ENCODE assay signal across 8 cellular contexts in the genomic region with DNA sequence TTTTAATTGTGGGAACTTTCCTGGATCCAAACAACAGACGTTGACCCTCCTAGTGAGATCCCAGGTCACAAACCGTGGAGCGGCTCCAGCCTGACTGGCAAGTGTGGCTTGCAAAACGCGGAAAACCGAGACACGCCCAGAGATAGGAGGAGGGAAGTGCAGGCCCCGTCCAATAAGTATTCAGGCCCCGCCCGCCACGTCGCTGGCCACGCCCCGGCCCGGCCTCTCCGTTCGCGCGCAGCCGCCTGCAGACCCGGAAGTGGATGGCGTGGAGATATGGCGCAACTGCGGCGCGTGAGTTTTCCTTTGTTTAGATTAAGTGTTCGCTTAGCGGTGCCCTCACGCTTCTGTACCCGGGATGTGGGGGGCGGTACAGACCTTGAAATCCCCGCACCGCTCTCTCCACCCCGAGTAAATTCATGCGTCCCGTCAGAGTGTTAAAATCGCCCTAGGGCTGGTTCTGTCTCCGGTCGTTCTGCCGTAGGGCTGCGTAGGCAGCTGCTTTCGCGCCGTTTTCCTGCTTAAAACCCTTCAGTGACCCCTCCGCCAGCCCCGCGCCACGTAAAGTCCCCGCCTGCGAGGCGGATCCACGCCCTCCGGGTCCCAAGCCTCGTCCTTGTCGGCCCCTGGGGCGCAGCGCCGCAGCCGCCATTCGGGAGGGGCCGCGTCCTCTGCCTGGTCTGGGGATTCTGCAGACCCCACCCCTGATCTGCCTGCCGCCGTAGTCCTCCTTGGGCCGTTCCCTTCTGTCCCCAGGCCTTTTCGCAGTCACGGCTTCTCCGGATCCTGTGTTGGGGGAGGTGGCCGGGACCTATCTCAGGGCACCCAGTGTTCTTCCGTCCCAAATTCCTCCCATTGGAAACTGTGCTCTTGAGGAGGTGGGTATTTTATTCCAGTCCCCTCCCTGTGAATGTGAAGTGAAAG. TPM values are rescaled to one million over a fixed set of nuclear protein-coding genes. Genes with fewer than 3 reads are reported as not detected.
DNase-seq lines count a peak whose midpoint lies in the region; ATAC-seq and TF ChIP-seq lines count a peak whose summit lies in the region.

A gene (plus strand): TSS at position 250 of the 924 bp plus-strand sequence. CDS start 27 bp downstream, at position 277.

- no peaks in the 10 kb centered on the region for H3K9me3 ChIP-seq in fibroblast of lung (ENCODE audit: control insufficient read depth, insufficient read depth, low read depth, low read length)
- H3K9me3 ChIP-seq in naive thymus-derived CD4-positive, alpha-beta T cell (ENCODE audit: control insufficient read depth in 2 of 3, low read length in 3 of 3): peaks cover 0 to 22% (median 9%) of the 10 kb centered on the region in 3 experiments

- H3K4me2 ChIP-seq in GM23338 (peak within 1 kb of the TSS; percentile 93), fibroblast of lung (ENCODE audit: extremely low read depth, insufficient read depth, low read length) (peak within 1 kb of the TSS; percentile 93)

- peaks cover 45% of the 10 kb centered on the region for H3K36me3 Mint-ChIP-seq in GM23338 (ENCODE audit: low read depth)
- H3K36me3 Mint-ChIP-seq in naive thymus-derived CD4-positive, alpha-beta T cell: peaks cover 28 to 45% (median 44%) of the 10 kb centered on the region in 5 donors
- peaks cover 26 to 37% of the 10 kb centered on the region in 2 donors for H3K36me3 Mint-ChIP-seq in stimulated activated naive B cell treated with anti-CD40 and anti-IgM and Interleukin-4, amounts not matched to agents 10 μg/mL and 1 μg/mL and 100 μg/mL, for 72 hours

- H3K9ac ChIP-seq in fibroblast of lung (ENCODE audit: insufficient read depth, low read length): peak within 1 kb of the TSS; percentile 92

- H2AFZ ChIP-seq in GM23338 (peak within 1 kb of the TSS; percentile 40; the same call in 1 of the 2 replicates), fibroblast of lung (ENCODE audit: low read length) (peak within 1 kb of the TSS; percentile 71)

- POLR2A ChIA-PET in naive thymus-derived CD4-positive, alpha-beta T cell (lab: Charles Lee): interaction anchor here (0.8 to 1.6 kb wide), 3 partner anchors 9 to 183 kb away, joined by 3 to 5 read pairs (median 3); a partner anchor contains a TSS

- H3K4me1 Mint-ChIP-seq in GM23338: peaks cover 15% of the 10 kb centered on the region; the same call in 2 of the 3 replicates
- H3K4me1 Mint-ChIP-seq in naive thymus-derived CD4-positive, alpha-beta T cell: peaks cover 20 to 53% (median 45%) of the 10 kb centered on the region in 7 donors
- H3K4me1 Mint-ChIP-seq in stimulated activated naive B cell treated with anti-CD40 and anti-IgM and Interleukin-4, amounts not matched to agents 10 μg/mL and 1 μg/mL and 100 μg/mL, for 72 hours: peaks cover 26 to 45% of the 10 kb centered on the region in 2 donors

- peaks cover 9% of the 10 kb centered on the region for H3K9me3 Mint-ChIP-seq in GM23338
- peaks cover 7 to 55% (median 32%) of the 10 kb centered on the region in 11 donors for H3K9me3 Mint-ChIP-seq in naive thymus-derived CD4-positive, alpha-beta T cell
- peaks cover 12 to 14% of the 10 kb centered on the region in 2 donors for H3K9me3 Mint-ChIP-seq in stimulated activated naive B cell treated with anti-CD40 and anti-IgM and Interleukin-4, amounts not matched to agents 10 μg/mL and 1 μg/mL and 100 μg/mL, for 72 hours

- DNase-seq in DMS79 treated with DMSO at 0.1 percent for 48 hours (lab: John Stamatoyannopoulos, UW): peak; percentile 92
- peak; percentile 98 for DNase-seq in GM23338 (ENCODE audit: low spot score)
- DNase-seq in LHCN-M2 (ENCODE audit: low read depth): peak; percentile 92
- DNase-seq in RPMI8226: peak; percentile 95
- peak; percentile 95 to 97 for DNase-seq in activated T-helper 1 cell treated with anti-CD3 and anti-CD28 coated beads, Interleukin-2, amount 50 U/mL, for 16 hours (ENCODE audit: low read depth in 1 of 2, low spot score in 1 of 2)
- DNase-seq in fibroblast of lung (ENCODE audit: low read depth in 2 of 2): peak; percentile 94 to 95
- DNase-seq in naive thymus-derived CD4-positive, alpha-beta T cell: peak; percentile 94 to 97 (median 96)
- DNase-seq in stimulated activated naive B cell treated with anti-CD40 and anti-IgM and Interleukin-4, amounts not matched to agents 10 μg/mL and 1 μg/mL and 100 μg/mL, for 72 hours: peak; percentile 95

- peaks cover 14% of the 10 kb centered on the region for H3K27me3 Mint-ChIP-seq in GM23338 (ENCODE audit: insufficient read depth, low read depth, poor library complexity)
- no peaks in the 10 kb centered on the region for H3K27me3 Mint-ChIP-seq in naive thymus-derived CD4-positive, alpha-beta T cell
- peaks cover 0 to 4% of the 10 kb centered on the region in 2 donors for H3K27me3 Mint-ChIP-seq in stimulated activated naive B cell treated with anti-CD40 and anti-IgM and Interleukin-4, amounts not matched to agents 10 μg/mL and 1 μg/mL and 100 μg/mL, for 72 hours

- H3K27me3 ChIP-seq in GM23338 (ENCODE audit: insufficient read depth): no peaks in the 10 kb centered on the region
- no peaks in the 10 kb centered on the region for H3K27me3 ChIP-seq in fibroblast of lung (ENCODE audit: control insufficient read depth, insufficient read depth, low read length)
- H3K27me3 ChIP-seq in naive thymus-derived CD4-positive, alpha-beta T cell (ENCODE audit: control insufficient read depth in 2 of 2, insufficient read depth in 2 of 2, low read length in 2 of 2): no peaks in the 10 kb centered on the region

- H3K4me1 ChIP-seq in GM23338 (ENCODE audit: insufficient read depth) (peaks cover 9% of the 10 kb centered on the region), fibroblast of lung (ENCODE audit: control insufficient read depth, extremely low read depth, insufficient read depth, low read length) (no peaks in the 10 kb centered on the region)
- H3K4me1 ChIP-seq in naive thymus-derived CD4-positive, alpha-beta T cell (ENCODE audit: control insufficient read depth in 2 of 2, insufficient read depth in 2 of 2, low read length in 2 of 2): peaks cover 15 to 16% of the 10 kb centered on the region in 2 donors

- intact Hi-C loops in naive thymus-derived CD4-positive, alpha-beta T cell (cut with micrococcal nuclease): loop anchor here (1.0 to 10.0 kb wide), 23 partner anchors 28 to 1064 kb away; a partner anchor contains a TSS

- peak within 1 kb of the TSS; percentile 98 for H3K27ac Mint-ChIP-seq in GM23338
- peak within 1 kb of the TSS; percentile 87 to 97 (median 95) for H3K27ac Mint-ChIP-seq in naive thymus-derived CD4-positive, alpha-beta T cell
- H3K27ac Mint-ChIP-seq in stimulated activated naive B cell treated with anti-CD40 and anti-IgM and Interleukin-4, amounts not matched to agents 10 μg/mL and 1 μg/mL and 100 μg/mL, for 72 hours: peak within 1 kb of the TSS; percentile 97

- no peaks in the 10 kb centered on the region for H3F3A ChIP-seq in GM23338 (replicated peaks; ENCODE audit: low read depth)

- H3K27ac ChIP-seq in GM23338 (ENCODE audit: low read depth): peak within 1 kb of the TSS; percentile 96
- H3K27ac ChIP-seq in fibroblast of lung (ENCODE audit: insufficient read depth, low read length): peak within 1 kb of the TSS; percentile 97
- peak within 1 kb of the TSS; percentile 93 for H3K27ac ChIP-seq in naive thymus-derived CD4-positive, alpha-beta T cell (ENCODE audit: low read depth, low read length)

- no peak for TF ChIP-seq CTCF in GM23338 (conservative IDR thresholded peaks at IDR 0.05; ENCODE audit: low read depth in 2 of 2)
- no peak for TF ChIP-seq CTCF in fibroblast of lung (conservative IDR thresholded peaks at IDR 0.05 in 1 of 2, IDR thresholded peaks at IDR 0.05 in 1 of 2; ENCODE audit: low read depth in 1 of 2, low read length in 2 of 2)

- CTCF ChIA-PET in naive thymus-derived CD4-positive, alpha-beta T cell (lab: Charles Lee): no interaction called here

- H3K36me3 ChIP-seq in GM23338 (ENCODE audit: insufficient read depth) (peaks cover 5% of the 10 kb centered on the region; the same call in 1 of the 2 replicates), fibroblast of lung (ENCODE audit: control insufficient read depth, insufficient read depth, low read length) (peaks cover 2% of the 10 kb centered on the region)
- H3K36me3 ChIP-seq in naive thymus-derived CD4-positive, alpha-beta T cell (ENCODE audit: control insufficient read depth in 2 of 3, insufficient read depth in 3 of 3, low read length in 3 of 3): peaks cover 0 to 40% (median 13%) of the 10 kb centered on the region in 3 experiments

- H4K20me1 ChIP-seq in GM23338 (replicated peaks; ENCODE audit: insufficient read depth) (peaks cover 17% of the 10 kb centered on the region), fibroblast of lung (ENCODE audit: control insufficient read depth, extremely low read depth, insufficient read depth, low read length) (no peaks in the 10 kb centered on the region)

- H3K9me2 ChIP-seq in GM23338 (ENCODE audit: insufficient read depth): no peaks in the 10 kb centered on the region; the same call in 1 of the 2 replicates

- H3K4me3 Mint-ChIP-seq in GM23338: peak within 1 kb of the TSS; percentile 97
- H3K4me3 Mint-ChIP-seq in naive thymus-derived CD4-positive, alpha-beta T cell: peak within 1 kb of the TSS; percentile 94 to 100 (median 96)
- peak within 1 kb of the TSS; percentile 95 to 97 for H3K4me3 Mint-ChIP-seq in stimulated activated naive B cell treated with anti-CD40 and anti-IgM and Interleukin-4, amounts not matched to agents 10 μg/mL and 1 μg/mL and 100 μg/mL, for 72 hours

- H3K79me2 ChIP-seq in GM23338 (replicated peaks; ENCODE audit: insufficient read depth) (peaks cover 51% of the 10 kb centered on the region), fibroblast of lung (ENCODE audit: control insufficient read depth, insufficient read depth, low read length) (peaks cover 31% of the 10 kb centered on the region)

- ATAC-seq in GM23338: peak; percentile 97
- peak; percentile 100 for ATAC-seq in naive thymus-derived CD4-positive, alpha-beta T cell
- peak; percentile 98 to 100 for ATAC-seq in stimulated activated naive B cell treated with anti-CD40 and anti-IgM and Interleukin-4, amounts not matched to agents 10 μg/mL and 1 μg/mL and 100 μg/mL, for 72 hours (replicated peaks)

- peak within 1 kb of the TSS; percentile 98 for H3K4me3 ChIP-seq in GM23338
- H3K4me3 ChIP-seq in fibroblast of lung (replicated peaks in 1 of 4; ENCODE audit: control extremely low read depth in 1 of 4, insufficient read depth in 1 of 4, low read depth in 3 of 4, low read length in 4 of 4): peak within 1 kb of the TSS; percentile 50 to 92 (median 90)
- H3K4me3 ChIP-seq in naive thymus-derived CD4-positive, alpha-beta T cell (ENCODE audit: low read length): peak within 1 kb of the TSS; percentile 94

TF ChIP-seq in GM23338, 12 proteins besides CTCF, POLR2A, EP300 and RAD21 (continues in another document):
- peak; percentile 93 for TF ChIP-seq POLR2AphosphoS5 (IDR thresholded peaks at IDR 0.05; ENCODE audit: low read depth)

RNA-seq across cellular contexts. Expression of the gene that starts here (rescaled TPM):
- 23.5 and 29.3 TPM in 2 replicates for total RNA-seq in GM23338 (2014; rRNA removed; shearing (Covaris generic))
- polyA plus RNA-seq in GM23338 (2016; fragmentation: Nextera tagmentation; extraction: Ambion mirVana) (20.3 and 22.1 TPM in 2 replicates), fibroblast of lung (8.7 and 13.4 TPM in 2 replicates)
- total RNA-seq in LHCN-M2 (2014; rRNA removed) (11.0 and 11.9 TPM in 2 replicates), fibroblast of lung (11.6 and 13.7 TPM in 2 replicates)
- polyA plus RNA-seq in LHCN-M2 (2012): 4.0 TPM
- polyA plus RNA-seq in fibroblast of lung (2012): 6.2 and 9.5 TPM in 2 replicates
- polyA minus RNA-seq in fibroblast of lung (ENCODE audit: low replicate concordance): 3.3 and 4.1 TPM in 2 replicates
- 10 to 100 TPM; 24.7 to 59.6 (median 41.4) TPM for total RNA-seq in naive thymus-derived CD4-positive, alpha-beta T cell
- 10 to 100 TPM; 65.0 to 79.3 TPM for polyA plus RNA-seq in naive thymus-derived CD4-positive, alpha-beta T cell

Comparison
In these comparisons a context has a peak if more than half of its experiments do, and no peak if none do; other contexts are left out.
1. Peak in every context shown above with its lines: DNase-seq, ATAC-seq, H3K4me3 ChIP-seq and H3K27ac ChIP-seq.